8 cellular contexts compared by ENCODE assay signal in the genomic region with DNA sequence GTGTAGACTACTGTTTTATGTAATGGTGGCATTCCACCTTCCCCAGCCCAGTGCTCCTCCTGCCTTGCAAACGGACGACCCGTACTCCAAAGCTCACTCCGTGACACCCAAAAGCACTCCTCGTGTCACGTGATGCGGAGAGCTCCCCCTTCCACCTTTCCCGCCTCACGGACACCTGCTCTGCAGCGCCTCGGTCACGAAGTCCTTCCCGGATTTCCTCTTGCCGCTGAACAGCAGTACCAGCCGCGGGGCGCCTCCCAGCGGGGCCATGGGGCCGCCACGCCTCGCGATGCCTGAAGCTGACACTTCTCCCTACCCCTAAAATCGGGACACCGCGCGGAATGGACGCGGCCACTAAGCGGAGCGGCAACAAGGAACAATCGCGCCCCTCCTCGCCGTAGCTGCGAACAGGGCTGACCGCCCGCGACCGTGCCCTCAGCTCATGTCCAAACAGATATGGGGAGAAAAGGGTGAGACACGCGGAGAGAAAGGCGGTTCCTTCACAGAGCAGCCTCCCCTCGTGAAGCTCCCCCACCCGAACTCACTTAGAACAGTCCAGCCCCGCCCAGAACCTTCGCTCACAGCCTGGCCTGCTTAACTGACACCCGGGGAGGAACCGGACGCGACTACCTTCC. TPM values are rescaled to one million over a fixed set of nuclear protein-coding genes. Genes with fewer than 3 reads are reported as not detected.
DNase-seq lines count a peak whose midpoint lies in the region; ATAC-seq lines count a peak whose summit lies in the region.

A gene (minus strand): TSS at position 304 of the 635 bp plus-strand sequence. CDS start 34 bp downstream, at position 270.

- peak within 1 kb of the TSS; percentile 94 for H3K9ac ChIP-seq in BLaER1

- H3K4me3 Mint-ChIP-seq in activated CD4-positive, alpha-beta T cell treated with anti-CD3 and anti-CD28 coated beads, Interleukin-2, amount 10 ng/mL, durations not matched to agents 24 days and 14 days, result peak within 1 kb of the TSS; percentile 91

- H3K36me3 Mint-ChIP-seq in activated CD4-positive, alpha-beta T cell treated with anti-CD3 and anti-CD28 coated beads, Interleukin-2, amount 10 ng/mL, durations not matched to agents 24 days and 14 days (ENCODE audit: low read depth), result peaks cover 4% of the 10 kb centered on the region

- H3K27me3 Mint-ChIP-seq in activated CD4-positive, alpha-beta T cell treated with anti-CD3 and anti-CD28 coated beads, Interleukin-2, amount 10 ng/mL, durations not matched to agents 24 days and 14 days, result no peaks in the 10 kb centered on the region

- intact Hi-C loops in activated CD4-positive, alpha-beta T cell treated with anti-CD3 and anti-CD28 coated beads, Interleukin-2, amount 10 ng/mL, durations not matched to agents 24 days and 14 days (cut with micrococcal nuclease), result loop anchor here (1.0 to 2.0 kb wide), 8 partner anchors 19 to 377 kb away; a partner anchor contains a TSS

- ATAC-seq in HG03460 (IDR thresholded peaks at IDR 0.05; ENCODE audit: unreplicated experiment) (peak; percentile 72), left lobe of liver (peak; percentile 81)

- H4K20me1 ChIP-seq in BLaER1, result no peaks in the 10 kb centered on the region

- H3K9me3 ChIP-seq in BLaER1, result no peaks in the 10 kb centered on the region

- H3K4me2 ChIP-seq in BLaER1, result peak within 1 kb of the TSS; percentile 88

- H3K9me3 Mint-ChIP-seq in activated CD4-positive, alpha-beta T cell treated with anti-CD3 and anti-CD28 coated beads, Interleukin-2, amount 10 ng/mL, durations not matched to agents 24 days and 14 days, result no peaks in the 10 kb centered on the region

- H3K36me3 ChIP-seq in BLaER1, result peaks cover 11% of the 10 kb centered on the region

- no peaks in the 10 kb centered on the region for H3K27me3 ChIP-seq in BLaER1

- H3K4me3 ChIP-seq in BLaER1, result peak within 1 kb of the TSS; percentile 76

- peaks cover 45% of the 10 kb centered on the region for H3K4me1 Mint-ChIP-seq in activated CD4-positive, alpha-beta T cell treated with anti-CD3 and anti-CD28 coated beads, Interleukin-2, amount 10 ng/mL, durations not matched to agents 24 days and 14 days

- peaks cover 60% of the 10 kb centered on the region for H3K4me1 ChIP-seq in BLaER1

- peak within 1 kb of the TSS; percentile 98 for H3K27ac ChIP-seq in BLaER1

- DNase-seq in GM19240 (ENCODE audit: insufficient read length, low spot score) (peak; percentile 77), NCI-H526 (lab: John Stamatoyannopoulos, UW) (peak; percentile 98 to 100), cortex of kidney (lab: John Stamatoyannopoulos, UW) (peak; percentile 53), left lobe of liver (ENCODE audit: low spot score) (peak; percentile 97)
- DNase-seq in activated CD4-positive, alpha-beta T cell treated with anti-CD3 and anti-CD28 coated beads, Interleukin-2, amount 10 ng/mL, durations not matched to agents 24 days and 14 days, result peak; percentile 98
- peak; percentile 93 for DNase-seq in stimulated activated CD4-positive, alpha-beta T cell treated with anti-CD3 and anti-CD28 coated beads, Interleukin-2, amount 100 ng/mL, for 4 hours (ENCODE audit: low read depth)

- peak within 1 kb of the TSS; percentile 91 for H3K27ac Mint-ChIP-seq in activated CD4-positive, alpha-beta T cell treated with anti-CD3 and anti-CD28 coated beads, Interleukin-2, amount 10 ng/mL, durations not matched to agents 24 days and 14 days

RNA-seq across cellular contexts. Expression of the gene that starts here (rescaled TPM):
- 47.4 and 47.7 TPM in 2 replicates for total RNA-seq in activated CD4-positive, alpha-beta T cell treated with anti-CD3 and anti-CD28 coated beads, Interleukin-2, amount 10 ng/mL, durations not matched to agents 24 days and 14 days
- 40.2 TPM for total RNA-seq in left lobe of liver

Comparison
In these comparisons a context has a peak if more than half of its experiments do, and no peak if none do; other contexts are left out.
1. Peak in every context shown above with its lines: DNase-seq, ATAC-seq, H3K4me3 ChIP-seq and H3K27ac ChIP-seq.